Comparison of ENCODE assay signal across 27 cellular contexts in the genomic region with DNA sequence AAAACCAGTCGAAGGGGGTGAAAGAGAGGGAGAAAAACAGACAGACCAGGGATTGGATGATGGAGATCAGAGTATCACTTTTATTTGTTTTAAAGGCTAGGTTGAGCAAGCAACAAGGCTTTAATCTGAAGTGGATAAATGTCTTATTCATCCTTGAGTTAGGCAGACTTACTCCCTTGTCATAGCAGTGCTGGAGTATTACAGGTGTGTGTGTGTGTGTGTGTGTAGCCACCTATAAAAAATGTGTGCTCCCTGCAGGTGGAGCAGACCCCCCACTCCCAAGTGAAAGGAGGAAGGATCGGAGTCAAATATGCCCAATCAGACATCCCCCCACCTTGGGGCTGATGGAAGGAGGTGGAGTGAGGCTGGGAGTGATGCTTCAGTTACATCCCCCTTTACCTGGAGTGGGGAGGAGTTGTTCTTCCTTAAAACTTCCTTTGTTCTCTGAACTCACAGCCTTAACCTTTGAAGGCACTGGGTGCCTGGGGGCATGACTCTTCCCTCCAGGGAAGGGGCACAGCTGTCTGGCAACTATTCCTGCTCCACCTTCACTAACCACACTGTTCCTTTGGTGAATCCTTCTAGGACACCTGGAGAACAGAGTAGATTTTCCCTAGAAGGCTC. TPM values are rescaled to one million over a fixed set of nuclear protein-coding genes. Genes with fewer than 3 reads are reported as not detected.
DNase-seq lines count a peak whose midpoint lies in the region; ATAC-seq and TF ChIP-seq lines count a peak whose summit lies in the region.
"Had no signal": no experiment of that assay in that cellular context is flagged by ENCODE, and none has a peak within 500 bp of the region (broad histone marks: within the 10 kb centered on the region; RNA-seq: fewer than 3 reads in every experiment).

No MANE protein-coding gene starts in this region.

- DNase-seq in H7 (peak; percentile 52), Panc1 (ENCODE audit: low read depth, low spot score) (no peak), glutamatergic neuron (no peak), neural progenitor cell (ENCODE audit: low spot score) (no peak), dermis blood vessel endothelial cell (no peak), NCI-H187 (lab: John Stamatoyannopoulos, UW) (no peak)
- no peak for DNase-seq in activated naive CD4-positive, alpha-beta T cell (lab: John Stamatoyannopoulos, UW)
- DNase-seq: activated CD4-positive, alpha-beta memory T cell treated with anti-CD3 and anti-CD28 coated beads, Interleukin-2, amount 10 ng/mL, durations not matched to agents 7 days and 5 days; activated CD4-positive, alpha-beta T cell treated with anti-CD3 and anti-CD28 coated beads for 1 hour; activated CD8-positive, alpha-beta memory T cell treated with anti-CD3 and anti-CD28 coated beads, Interleukin-2, amount 50 U/mL, for 48 hours; amygdala; DMS53; effector memory CD8-positive, alpha-beta T cell; GF-D8; hypothalamus; left ventricle myocardium superior; natural killer cell; NCI-H748 treated with DMSO at 0.1 percent for 48 hours; pancreas; spleen; T-helper 1 cell had no signal

- CTCF ChIA-PET in Panc1 (lab: Charles Lee): no interaction called here

- H3K27me3 Mint-ChIP-seq in glutamatergic neuron (ENCODE audit: unreplicated experiment) (no peaks in the 10 kb centered on the region), neural progenitor cell (ENCODE audit: insufficient read depth, low read depth) (peaks cover 8% of the 10 kb centered on the region)
- H3K27me3 Mint-ChIP-seq: activated naive CD4-positive, alpha-beta T cell treated with anti-CD3 and anti-CD28 coated beads, Interleukin-2, amount 50 U/mL, for 24 hours; activated T-helper 17 cell treated with anti-CD3 and anti-CD28 coated beads, Interleukin-2, amount 50 U/mL, for 72 hours; effector memory CD8-positive, alpha-beta T cell had no signal

- no peak overlapping the region for H3K9ac ChIP-seq in neural progenitor cell

- in situ Hi-C loops in Panc1 (cut with HindIII; ENCODE audit: low pct_unique_long_range_greater_than_20kb, low sequenced_read_pairs): no loop called here

- H3K4me3 ChIP-seq in H7 (ENCODE audit: insufficient read depth, low read depth, low read length) (no peak overlapping the region), Panc1 (ENCODE audit: low read depth in 2 of 2, low read length in 2 of 2) (no peak overlapping the region), neural progenitor cell (no peak overlapping the region)
- H3K4me3 ChIP-seq: gastroesophageal sphincter, pancreas, right atrium auricular region, spleen, tibial nerve had no signal

- no peaks in the 10 kb centered on the region for H3K36me3 ChIP-seq in H7 (replicated peaks; ENCODE audit: control insufficient read depth, insufficient read depth, low read length)
- no peaks in the 10 kb centered on the region for H3K36me3 ChIP-seq in Panc1 (ENCODE audit: control insufficient read depth, insufficient read depth, low read length)
- H3K36me3 ChIP-seq in neural progenitor cell: no peaks in the 10 kb centered on the region
- H3K36me3 ChIP-seq: gastroesophageal sphincter, pancreas, right atrium auricular region, spleen, tibial nerve had no signal

- peaks cover 30% of the 10 kb centered on the region for H3K4me1 ChIP-seq in Panc1 (ENCODE audit: control insufficient read depth, insufficient read depth, low read length)
- H3K4me1 ChIP-seq in neural progenitor cell: peaks cover 16% of the 10 kb centered on the region
- H3K4me1 ChIP-seq: gastroesophageal sphincter, pancreas, right atrium auricular region, spleen, tibial nerve had no signal

- no peaks in the 10 kb centered on the region for H3K36me3 Mint-ChIP-seq in glutamatergic neuron (ENCODE audit: unreplicated experiment)
- peaks cover 7% of the 10 kb centered on the region for H3K36me3 Mint-ChIP-seq in neural progenitor cell
- H3K36me3 Mint-ChIP-seq: activated naive CD4-positive, alpha-beta T cell treated with anti-CD3 and anti-CD28 coated beads, Interleukin-2, amount 50 U/mL, for 24 hours; natural killer cell had no signal

- no peak for TF ChIP-seq CTCF in Panc1 (IDR thresholded peaks at IDR 0.05)
- TF ChIP-seq CTCF in glutamatergic neuron (IDR thresholded peaks at IDR 0.05; ENCODE audit: partially characterized antibody, unreplicated experiment): no peak
- no peak for TF ChIP-seq CTCF in neural progenitor cell (IDR thresholded peaks at IDR 0.05)

- no peaks in the 10 kb centered on the region for H3K9me3 ChIP-seq in Panc1 (ENCODE audit: control insufficient read depth, insufficient read depth, low read depth, low read length)
- no peaks in the 10 kb centered on the region for H3K9me3 ChIP-seq in neural progenitor cell (ENCODE audit: low read depth)
- H3K9me3 ChIP-seq: gastroesophageal sphincter, pancreas, right atrium auricular region, spleen, tibial nerve had no signal

- intact Hi-C loops in Panc1 (cut with micrococcal nuclease; ENCODE audit: unreplicated experiment): no loop called here

- peaks cover 12% of the 10 kb centered on the region for H4K20me1 ChIP-seq in neural progenitor cell (ENCODE audit: low read depth)

- peak overlapping the region; percentile 60; the same call in 1 of the 2 replicates for H3K27ac ChIP-seq in Panc1 (ENCODE audit: low read length)
- H3K27ac ChIP-seq in neural progenitor cell: peak overlapping the region; percentile 1
- H3K27ac ChIP-seq: gastroesophageal sphincter, HL-60, pancreas, right atrium auricular region, spleen, tibial nerve had no signal

- H3K4me1 Mint-ChIP-seq in glutamatergic neuron (ENCODE audit: low read depth, unreplicated experiment) (peaks cover 19% of the 10 kb centered on the region), neural progenitor cell (peaks cover 29% of the 10 kb centered on the region)
- H3K4me1 Mint-ChIP-seq: activated CD4-positive, alpha-beta memory T cell treated with anti-CD3 and anti-CD28 coated beads, Interleukin-2, amount 10 ng/mL, durations not matched to agents 7 days and 5 days; activated T-helper 17 cell treated with anti-CD3 and anti-CD28 coated beads, Interleukin-2, amount 50 U/mL, for 72 hours; natural killer cell had no signal

- no peak overlapping the region for H3K4me2 ChIP-seq in neural progenitor cell

- 0 out of 2 replicates have a peak, but pooled peaks have one; percentile 42 for ATAC-seq in Panc1
- ATAC-seq: activated T-helper 17 cell treated with anti-CD3 and anti-CD28 coated beads, Interleukin-2, amount 50 U/mL, for 72 hours; effector memory CD8-positive, alpha-beta T cell; gastroesophageal sphincter; left ventricle myocardium superior; natural killer cell; pancreas had no signal

- no peaks in the 10 kb centered on the region for H3K27me3 ChIP-seq in H7 (ENCODE audit: control insufficient read depth, insufficient read depth, low read length)
- no peaks in the 10 kb centered on the region for H3K27me3 ChIP-seq in Panc1 (ENCODE audit: control insufficient read depth, insufficient read depth, low read length)
- H3K27me3 ChIP-seq in neural progenitor cell: no peaks in the 10 kb centered on the region
- H3K27me3 ChIP-seq: pancreas, right atrium auricular region, spleen had no signal

- H2AFZ ChIP-seq in neural progenitor cell (replicated peaks): no peak overlapping the region

- H3K4me3 Mint-ChIP-seq in glutamatergic neuron (ENCODE audit: unreplicated experiment): no peak overlapping the region
- H3K4me3 Mint-ChIP-seq in neural progenitor cell: no peak overlapping the region
- H3K4me3 Mint-ChIP-seq: activated CD4-positive, alpha-beta memory T cell treated with anti-CD3 and anti-CD28 coated beads, Interleukin-2, amount 10 ng/mL, durations not matched to agents 7 days and 5 days; activated naive CD4-positive, alpha-beta T cell treated with anti-CD3 and anti-CD28 coated beads, Interleukin-2, amount 50 U/mL, for 24 hours; activated T-helper 17 cell treated with anti-CD3 and anti-CD28 coated beads, Interleukin-2, amount 50 U/mL, for 72 hours; effector memory CD8-positive, alpha-beta T cell; natural killer cell had no signal

- POLR2A ChIA-PET in Panc1 (lab: Charles Lee): no interaction called here

- H3F3A ChIP-seq in neural progenitor cell (ENCODE audit: low read depth): peaks cover 10% of the 10 kb centered on the region

- no TSS peak for BruUV-seq in Panc1 (replicated peaks; lab: Mats Ljungman, UMichigan)

- H3K27ac Mint-ChIP-seq in glutamatergic neuron (ENCODE audit: unreplicated experiment) (peak overlapping the region; percentile 43), neural progenitor cell (peak overlapping the region; percentile 62)
- H3K27ac Mint-ChIP-seq: activated CD4-positive, alpha-beta memory T cell treated with anti-CD3 and anti-CD28 coated beads, Interleukin-2, amount 10 ng/mL, durations not matched to agents 7 days and 5 days; activated naive CD4-positive, alpha-beta T cell treated with anti-CD3 and anti-CD28 coated beads, Interleukin-2, amount 50 U/mL, for 24 hours; activated T-helper 17 cell treated with anti-CD3 and anti-CD28 coated beads, Interleukin-2, amount 50 U/mL, for 72 hours; effector memory CD8-positive, alpha-beta T cell; natural killer cell had no signal

- H3K79me2 ChIP-seq in neural progenitor cell (ENCODE audit: low read depth): peaks cover 87% of the 10 kb centered on the region

- peaks cover 11% of the 10 kb centered on the region for H3K9me3 Mint-ChIP-seq in glutamatergic neuron (ENCODE audit: unreplicated experiment)
- no peaks in the 10 kb centered on the region for H3K9me3 Mint-ChIP-seq in neural progenitor cell
- H3K9me3 Mint-ChIP-seq: activated CD4-positive, alpha-beta memory T cell treated with anti-CD3 and anti-CD28 coated beads, Interleukin-2, amount 10 ng/mL, durations not matched to agents 7 days and 5 days; activated naive CD4-positive, alpha-beta T cell treated with anti-CD3 and anti-CD28 coated beads, Interleukin-2, amount 50 U/mL, for 24 hours; activated T-helper 17 cell treated with anti-CD3 and anti-CD28 coated beads, Interleukin-2, amount 50 U/mL, for 72 hours; effector memory CD8-positive, alpha-beta T cell; natural killer cell had no signal

RNA-seq across cellular contexts. Expression of gene PTK7, which starts 27.3 kb away (rescaled TPM):
- total RNA-seq in H7 (2014; rRNA removed; shearing (Covaris generic)): 143 and 163 TPM in 2 replicates
- total RNA-seq in Panc1 (2021; ENCODE audit: unreplicated experiment) (240 TPM), glutamatergic neuron (ENCODE audit: unreplicated experiment) (166 TPM), neural progenitor cell (ENCODE audit: low replicate concordance) (68.0 and 155 TPM in 2 replicates), dermis blood vessel endothelial cell (23.0 and 29.9 TPM in 2 replicates)
- 281 TPM for polyA plus RNA-seq in Panc1 (2012; ENCODE audit: insufficient read length)

RNA-seq across cellular contexts. Expression of gene KLC4, which starts 43.9 kb away (rescaled TPM):
- 24.8 and 30.2 TPM in 2 replicates for total RNA-seq in H7 (2014; rRNA removed; shearing (Covaris generic))
- 22.6 TPM for total RNA-seq in Panc1 (2021; ENCODE audit: unreplicated experiment)
- 21.8 TPM for polyA plus RNA-seq in Panc1 (2012; ENCODE audit: insufficient read length)
- total RNA-seq in glutamatergic neuron (ENCODE audit: unreplicated experiment): 62.3 TPM
- 12.6 and 28.2 TPM in 2 replicates for total RNA-seq in neural progenitor cell (ENCODE audit: low replicate concordance)
- 17.3 and 19.9 TPM in 2 replicates for total RNA-seq in dermis blood vessel endothelial cell

RNA-seq across cellular contexts. Expression of gene MRPL2, which starts 44.1 kb away (rescaled TPM):
- total RNA-seq in H7 (2014; rRNA removed; shearing (Covaris generic)): 79.1 and 82.1 TPM in 2 replicates
- total RNA-seq in Panc1 (2021; ENCODE audit: unreplicated experiment): 65.6 TPM
- polyA plus RNA-seq in Panc1 (2012; ENCODE audit: insufficient read length): 99.3 TPM
- 50.5 TPM for total RNA-seq in glutamatergic neuron (ENCODE audit: unreplicated experiment)
- 20.7 and 31.7 TPM in 2 replicates for total RNA-seq in neural progenitor cell (ENCODE audit: low replicate concordance)
- 18.5 and 19.4 TPM in 2 replicates for total RNA-seq in dermis blood vessel endothelial cell

RNA-seq across cellular contexts. Expression of gene CUL7, which starts 49.7 kb away (rescaled TPM):
- 19.6 and 39.2 TPM in 2 replicates for total RNA-seq in H7 (2014; rRNA removed; shearing (Covaris generic))
- total RNA-seq in Panc1 (2021; ENCODE audit: unreplicated experiment): 32.1 TPM
- polyA plus RNA-seq in Panc1 (2012; ENCODE audit: insufficient read length): 30.5 TPM
- total RNA-seq in glutamatergic neuron (ENCODE audit: unreplicated experiment): 43.3 TPM
- 23.1 and 43.7 TPM in 2 replicates for total RNA-seq in neural progenitor cell (ENCODE audit: low replicate concordance)
- 38.9 and 39.5 TPM in 2 replicates for total RNA-seq in dermis blood vessel endothelial cell
